10 cellular contexts compared by ENCODE assay signal in the genomic region with DNA sequence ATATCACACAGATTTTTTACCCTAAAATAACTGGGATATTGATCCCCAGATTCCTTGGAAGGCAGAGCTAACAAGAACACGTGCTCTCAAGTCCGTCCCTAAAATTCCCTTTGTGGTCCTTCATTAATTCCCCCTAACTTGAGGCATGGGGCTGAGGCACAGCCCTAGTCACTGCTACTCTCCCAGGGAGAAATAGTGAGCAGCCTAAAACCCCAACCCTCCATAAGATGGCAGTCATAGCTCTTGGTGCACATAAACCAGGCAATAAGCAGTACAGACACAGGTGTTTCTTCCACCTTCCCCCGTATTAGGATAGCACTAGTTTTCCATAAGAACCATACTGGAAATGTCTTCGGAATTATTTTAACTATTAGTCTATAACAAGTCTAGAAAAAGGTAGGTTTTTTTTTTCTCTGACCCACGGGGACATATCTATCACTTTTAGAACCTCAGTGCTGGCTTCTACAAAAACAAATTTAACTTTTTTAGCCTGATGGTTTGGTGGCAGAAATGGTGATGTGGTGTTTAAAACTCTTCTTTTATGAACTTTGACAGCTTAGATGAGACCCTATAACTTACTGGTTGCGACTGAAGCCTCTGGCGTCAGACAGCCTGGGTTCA. TPM values are rescaled to one million over a fixed set of nuclear protein-coding genes. Genes with fewer than 3 reads are reported as not detected.
DNase-seq lines count a peak whose midpoint lies in the region; ATAC-seq and TF ChIP-seq lines count a peak whose summit lies in the region.
"Had no signal": no experiment of that assay in that cellular context is flagged by ENCODE, and none has a peak within 500 bp of the region (broad histone marks: within the 10 kb centered on the region; RNA-seq: fewer than 3 reads in every experiment).

No MANE protein-coding gene starts in this region.

- ATAC-seq in DND-41 (ENCODE audit: insufficient read depth, low read depth), result no peak

- H3K79me2 ChIP-seq in DND-41 (ENCODE audit: insufficient read depth, low read length), result no peaks in the 10 kb centered on the region

- TF ChIP-seq EP300 in Ishikawa (IDR thresholded peaks at IDR 0.05; ENCODE audit: borderline replicate concordance), result no peak

- peak; percentile 64 for TF ChIP-seq RAD21 in Ishikawa (IDR thresholded peaks at IDR 0.05; ENCODE audit: low read depth)
- TF ChIP-seq RAD21 in liver (IDR thresholded peaks at IDR 0.05), result peak; percentile 63 to 73

- WGBS in liver, result 69% methylated on average over 7 of the region's 7 CpGs

- H3K27me3 ChIP-seq in DND-41 (ENCODE audit: insufficient read depth, low read length, poor library complexity) (peaks cover 56% of the 10 kb centered on the region), liver (ENCODE audit: control insufficient read depth in 4 of 4, insufficient read depth in 4 of 4, low read length in 3 of 4) (no peaks in the 10 kb centered on the region)
- H3K27me3 ChIP-seq: suprapubic skin had no signal

- DNase-seq in DND-41 (no peak), SK-MEL-5 (ENCODE audit: low read depth, low spot score) (peak; percentile 57)
- DNase-seq in activated CD4-positive, CD25-positive, alpha-beta regulatory T cell treated with anti-CD3 and anti-CD28 coated beads, Interleukin-2, amount 50 U/mL, for 72 hours, result no peak
- DNase-seq in activated CD4-positive, alpha-beta T cell treated with anti-CD3 and anti-CD28 coated beads for 4 hours, result no peak
- no peak for DNase-seq in activated CD8-positive, alpha-beta memory T cell treated with anti-CD3 and anti-CD28 coated beads, Interleukin-2, amount 50 U/mL, for 4 hours

- H4K20me1 ChIP-seq in DND-41 (ENCODE audit: insufficient read depth, low read length), result peaks cover 18% of the 10 kb centered on the region; the same call in 1 of the 2 replicates

- H3K9ac ChIP-seq in DND-41 (ENCODE audit: low read depth, low read length), result no peak overlapping the region
- peak overlapping the region in 1 of 2 donors; percentile 37 for H3K9ac ChIP-seq in liver (ENCODE audit: low read depth in 1 of 2, low read length in 2 of 2)

- peak; percentile 54 for TF ChIP-seq CTCF in DND-41 (IDR thresholded peaks at IDR 0.05; ENCODE audit: borderline replicate concordance, extremely low read depth, low read length, poor library complexity, severe bottlenecking)
- peak; percentile 6 for TF ChIP-seq CTCF in liver (IDR thresholded peaks at IDR 0.05; ENCODE audit: low read depth, low read length, missing input control)

- H3K4me2 ChIP-seq in DND-41 (ENCODE audit: insufficient read depth, low read length), result no peak overlapping the region

- H3K4me3 ChIP-seq in DND-41 (ENCODE audit: low read depth in 1 of 2, low read length in 2 of 2) (no peak overlapping the region), liver (ENCODE audit: low read depth in 1 of 3, low read length in 3 of 3) (no peak overlapping the region)
- H3K4me3 ChIP-seq: skin epidermis, suprapubic skin had no signal

- H3K27ac ChIP-seq in DND-41 (ENCODE audit: low read length) (no peak overlapping the region), liver (ENCODE audit: low read depth in 1 of 2, low read length in 2 of 2) (no peak overlapping the region)
- H3K27ac ChIP-seq: skin epidermis, suprapubic skin had no signal

- in situ Hi-C loops in SK-MEL-5 (cut with HindIII; ENCODE audit: low pct_unique_long_range_greater_than_20kb, low sequenced_read_pairs), result no loop called here

- H3K9me3 ChIP-seq in DND-41 (ENCODE audit: insufficient read depth, low read length, severe bottlenecking), result no peaks in the 10 kb centered on the region
- no peaks in the 10 kb centered on the region for H3K9me3 ChIP-seq in liver (ENCODE audit: control insufficient read depth in 4 of 4, low read length in 3 of 4)
- H3K9me3 ChIP-seq: suprapubic skin had no signal

- no peak overlapping the region for H2AFZ ChIP-seq in DND-41 (ENCODE audit: low read depth, low read length)

- H3K4me1 ChIP-seq in DND-41 (ENCODE audit: insufficient read depth, low read length) (peaks cover 19% of the 10 kb centered on the region), liver (ENCODE audit: control insufficient read depth in 4 of 4, insufficient read depth in 4 of 4, low read length in 3 of 4) (peaks cover 11 to 65% (median 51%) of the 10 kb centered on the region in 4 donors)

- no peaks in the 10 kb centered on the region for H3K36me3 ChIP-seq in DND-41 (ENCODE audit: insufficient read depth, low read length)
- H3K36me3 ChIP-seq in liver (ENCODE audit: control insufficient read depth in 4 of 4, insufficient read depth in 3 of 4, low read depth in 1 of 4, low read length in 3 of 4), result no peaks in the 10 kb centered on the region
- H3K36me3 ChIP-seq: suprapubic skin had no signal

TF ChIP-seq in Ishikawa, 13 proteins besides CTCF, POLR2A, EP300 and RAD21 (continues in another document):
- TF ChIP-seq TEAD4 (IDR thresholded peaks at IDR 0.05), result no peak
- TF ChIP-seq NFIC (IDR thresholded peaks at IDR 0.05), result no peak
- no peak for TF ChIP-seq EGR1 (IDR thresholded peaks at IDR 0.05)
- TF ChIP-seq ZBTB7A (IDR thresholded peaks at IDR 0.05; ENCODE audit: low read depth), result no peak
- TF ChIP-seq FOXM1 (IDR thresholded peaks at IDR 0.05; ENCODE audit: borderline replicate concordance, low read depth), result no peak
- TF ChIP-seq CREB1 (IDR thresholded peaks at IDR 0.05; ENCODE audit: low read depth), result no peak
- TF ChIP-seq TAF1 (IDR thresholded peaks at IDR 0.05; ENCODE audit: low read depth), result no peak
- TF ChIP-seq YY1 (IDR thresholded peaks at IDR 0.05; ENCODE audit: low read depth), result no peak

TF ChIP-seq in liver, 16 proteins besides CTCF, POLR2A, EP300 and RAD21:
- TF ChIP-seq, protein P1, sequence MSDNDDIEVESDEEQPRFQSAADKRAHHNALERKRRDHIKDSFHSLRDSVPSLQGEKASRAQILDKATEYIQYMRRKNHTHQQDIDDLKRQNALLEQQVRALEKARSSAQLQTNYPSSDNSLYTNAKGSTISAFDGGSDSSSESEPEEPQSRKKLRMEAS (IDR thresholded peaks at IDR 0.05), result no peak
- no peak for TF ChIP-seq RXRA (IDR thresholded peaks at IDR 0.05)
- no peak for TF ChIP-seq FOXA2 (IDR thresholded peaks at IDR 0.05)
- TF ChIP-seq GABPA (IDR thresholded peaks at IDR 0.05 in 1 of 2, conservative IDR thresholded peaks at IDR 0.05 in 1 of 2), result no peak
- no peak for TF ChIP-seq SP1 (IDR thresholded peaks at IDR 0.05)
- no peak for TF ChIP-seq YY1 (IDR thresholded peaks at IDR 0.05)
- TF ChIP-seq, protein P2, sequence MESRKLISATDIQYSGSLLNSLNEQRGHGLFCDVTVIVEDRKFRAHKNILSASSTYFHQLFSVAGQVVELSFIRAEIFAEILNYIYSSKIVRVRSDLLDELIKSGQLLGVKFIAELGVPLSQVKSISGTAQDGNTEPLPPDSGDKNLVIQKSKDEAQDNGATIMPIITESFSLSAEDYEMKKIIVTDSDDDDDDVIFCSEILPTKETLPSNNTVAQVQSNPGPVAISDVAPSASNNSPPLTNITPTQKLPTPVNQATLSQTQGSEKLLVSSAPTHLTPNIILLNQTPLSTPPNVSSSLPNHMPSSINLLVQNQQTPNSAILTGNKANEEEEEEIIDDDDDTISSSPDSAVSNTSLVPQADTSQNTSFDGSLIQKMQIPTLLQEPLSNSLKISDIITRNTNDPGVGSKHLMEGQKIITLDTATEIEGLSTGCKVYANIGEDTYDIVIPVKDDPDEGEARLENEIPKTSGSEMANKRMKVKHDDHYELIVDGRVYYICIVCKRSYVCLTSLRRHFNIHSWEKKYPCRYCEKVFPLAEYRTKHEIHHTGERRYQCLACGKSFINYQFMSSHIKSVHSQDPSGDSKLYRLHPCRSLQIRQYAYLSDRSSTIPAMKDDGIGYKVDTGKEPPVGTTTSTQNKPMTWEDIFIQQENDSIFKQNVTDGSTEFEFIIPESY (IDR thresholded peaks at IDR 0.05), result no peak
- no peak for TF ChIP-seq TAF1 (conservative IDR thresholded peaks at IDR 0.05)
- TF ChIP-seq, protein P3, sequence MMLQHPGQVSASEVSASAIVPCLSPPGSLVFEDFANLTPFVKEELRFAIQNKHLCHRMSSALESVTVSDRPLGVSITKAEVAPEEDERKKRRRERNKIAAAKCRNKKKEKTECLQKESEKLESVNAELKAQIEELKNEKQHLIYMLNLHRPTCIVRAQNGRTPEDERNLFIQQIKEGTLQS (IDR thresholded peaks at IDR 0.05), result no peak
- no peak for TF ChIP-seq HNF4A (conservative IDR thresholded peaks at IDR 0.05)
- no peak for TF ChIP-seq JUND (IDR thresholded peaks at IDR 0.05)

RNA-seq across cellular contexts. Expression of a gene that starts 3.1 kb away (rescaled TPM):
- 16.0 and 19.7 TPM in 2 replicates for total RNA-seq in SK-MEL-5 (2014; rRNA removed; shearing (Covaris generic))
- polyA plus RNA-seq in SK-MEL-5 (2015; cell fraction: cytosol; rRNA removed), result 26.1 and 28.5 TPM in 2 replicates
- 64.7 and 65.0 TPM in 2 replicates for polyA plus RNA-seq in SK-MEL-5 (2015; cell fraction: nucleus; rRNA removed)
- total RNA-seq in liver, result 10 to 100 TPM; 19.8 to 42.5 TPM
- polyA plus RNA-seq in liver, result 10 to 100 TPM in 1 of 2 donors, 1 to 10 TPM in 1; 9.3 to 14.0 TPM

RNA-seq across cellular contexts. Expression of a gene that starts 9.4 kb away (rescaled TPM):
- total RNA-seq in SK-MEL-5 (2014; rRNA removed; shearing (Covaris generic)), result not detected in 2 replicates
- not detected in 2 replicates for polyA plus RNA-seq in SK-MEL-5 (2015; cell fraction: cytosol; rRNA removed)
- polyA plus RNA-seq in SK-MEL-5 (2015; cell fraction: nucleus; rRNA removed), result not detected in 2 replicates
- total RNA-seq in liver, result not detected
- not detected for polyA plus RNA-seq in liver
- total RNA-seq: astrocyte, suprapubic skin had no signal

RNA-seq across cellular contexts. Expression of a gene that starts 24.8 kb away (rescaled TPM):
- not detected in 2 replicates for total RNA-seq in SK-MEL-5 (2014; rRNA removed; shearing (Covaris generic))
- polyA plus RNA-seq in SK-MEL-5 (2015; cell fraction: cytosol; rRNA removed), result 0.76 TPM in 1 of 2 replicates, not detected in the other
- not detected in 2 replicates for polyA plus RNA-seq in SK-MEL-5 (2015; cell fraction: nucleus; rRNA removed)
- total RNA-seq in liver, result under 1 TPM in 1 of 2 donors, not detected in 1; 0.33 TPM
- polyA plus RNA-seq in liver, result under 1 TPM; 0.11 to 0.12 TPM
- total RNA-seq: astrocyte had no signal

RNA-seq across cellular contexts. Expression of a gene that starts 31.5 kb away (rescaled TPM):
- 5.5 and 5.9 TPM in 2 replicates for total RNA-seq in SK-MEL-5 (2014; rRNA removed; shearing (Covaris generic))
- 15.4 and 17.6 TPM in 2 replicates for polyA plus RNA-seq in SK-MEL-5 (2015; cell fraction: cytosol; rRNA removed)
- polyA plus RNA-seq in SK-MEL-5 (2015; cell fraction: nucleus; rRNA removed), result 34.6 and 47.0 TPM in 2 replicates
- 1 to 10 TPM; 4.7 to 6.2 TPM for total RNA-seq in liver
- polyA plus RNA-seq in liver, result 10 to 100 TPM in 1 of 2 donors, 1 to 10 TPM in 1; 1.3 to 10.5 TPM

RNA-seq across cellular contexts. Expression of a gene that starts 32.4 kb away (rescaled TPM):
- total RNA-seq in SK-MEL-5 (2014; rRNA removed; shearing (Covaris generic)), result not detected in 2 replicates
- polyA plus RNA-seq in SK-MEL-5 (2015; cell fraction: cytosol; rRNA removed), result not detected in 2 replicates
- polyA plus RNA-seq in SK-MEL-5 (2015; cell fraction: nucleus; rRNA removed), result not detected in 2 replicates
- total RNA-seq in liver, result under 1 TPM; 0.05 to 0.08 TPM
- polyA plus RNA-seq in liver, result not detected
- total RNA-seq: astrocyte had no signal
